ENCODE assay signal across 22 cellular contexts in the genomic region with DNA sequence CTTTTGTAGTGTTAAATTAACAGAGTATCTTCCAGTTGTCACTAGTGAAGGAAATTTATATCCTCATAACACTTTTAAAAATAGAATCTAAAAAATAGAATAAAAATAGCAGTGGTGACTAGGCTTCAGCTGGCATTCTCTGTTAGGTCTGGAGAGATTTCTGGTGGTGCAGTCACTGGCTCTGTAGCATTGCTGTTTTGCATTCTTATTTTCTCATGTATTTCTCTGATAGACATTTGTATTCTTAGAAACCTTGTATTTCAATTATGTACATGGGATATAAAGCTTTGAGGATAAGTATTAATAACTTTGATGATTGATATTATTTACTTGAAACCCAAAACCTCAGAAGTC.
DNase-seq lines count a peak whose midpoint lies in the region; ATAC-seq and TF ChIP-seq lines count a peak whose summit lies in the region.
"Had no signal": no experiment of that assay in that cellular context is flagged by ENCODE, and none has a peak within 500 bp of the region (broad histone marks: within the 10 kb centered on the region; RNA-seq: fewer than 3 reads in every experiment).

No MANE protein-coding gene starts in this region.

- H3K4me1 ChIP-seq in tibial artery, result peaks cover 0 to 88% (median 35%) of the 10 kb centered on the region in 4 donors

- no peaks in the 10 kb centered on the region for H3K9me3 Mint-ChIP-seq in chondrocyte (ENCODE audit: low read depth)
- H3K9me3 Mint-ChIP-seq in activated CD8-positive, alpha-beta T cell treated with anti-CD3 and anti-CD28 coated beads, Interleukin-2, amount 10 ng/mL, durations not matched to agents 7 days and 5 days (ENCODE audit: insufficient read depth), result no peaks in the 10 kb centered on the region
- H3K9me3 Mint-ChIP-seq: CD8-positive, alpha-beta memory T cell; effector memory CD8-positive, alpha-beta T cell had no signal

- peak overlapping the region; percentile 3 to 34 for H3K4me3 ChIP-seq in tibial artery
- H3K4me3 ChIP-seq: mucosa of descending colon, SJSA1 had no signal

- no peaks in the 10 kb centered on the region for H3K27me3 Mint-ChIP-seq in chondrocyte (ENCODE audit: low read depth)
- no peaks in the 10 kb centered on the region for H3K27me3 Mint-ChIP-seq in activated CD8-positive, alpha-beta T cell treated with anti-CD3 and anti-CD28 coated beads, Interleukin-2, amount 10 ng/mL, durations not matched to agents 7 days and 5 days (ENCODE audit: low read depth)
- H3K27me3 Mint-ChIP-seq: CD8-positive, alpha-beta memory T cell; effector memory CD8-positive, alpha-beta T cell had no signal

- H3K27me3 ChIP-seq in tibial artery, result no peaks in the 10 kb centered on the region
- H3K27me3 ChIP-seq: neutrophil, SJSA1 had no signal

- peaks cover 56% of the 10 kb centered on the region for H3K4me1 Mint-ChIP-seq in chondrocyte (ENCODE audit: low read depth)
- H3K4me1 Mint-ChIP-seq in activated CD8-positive, alpha-beta T cell treated with anti-CD3 and anti-CD28 coated beads, Interleukin-2, amount 10 ng/mL, durations not matched to agents 7 days and 5 days (ENCODE audit: low read depth), result peaks cover 13% of the 10 kb centered on the region

- H3K27ac ChIP-seq in tibial artery, result peak overlapping the region; percentile 59 to 78
- H3K27ac ChIP-seq: neutrophil, SJSA1, WERI-Rb-1 had no signal

- ATAC-seq in GM21717 (IDR thresholded peaks at IDR 0.05; ENCODE audit: unreplicated experiment) (no peak), GM21619 (IDR thresholded peaks at IDR 0.05; ENCODE audit: unreplicated experiment) (no peak)
- ATAC-seq in activated CD8-positive, alpha-beta T cell treated with anti-CD3 and anti-CD28 coated beads, Interleukin-2, amount 10 ng/mL, durations not matched to agents 7 days and 5 days, result no peak
- ATAC-seq: effector memory CD8-positive, alpha-beta T cell; left lobe of liver; mucosa of descending colon; PC-3 had no signal

- no peaks in the 10 kb centered on the region for H3K36me3 Mint-ChIP-seq in chondrocyte (ENCODE audit: low read depth)
- H3K36me3 Mint-ChIP-seq in activated CD8-positive, alpha-beta T cell treated with anti-CD3 and anti-CD28 coated beads, Interleukin-2, amount 10 ng/mL, durations not matched to agents 7 days and 5 days (ENCODE audit: low read depth), result peaks cover 43% of the 10 kb centered on the region

- H3K36me3 ChIP-seq in tibial artery, result no peaks in the 10 kb centered on the region
- H3K36me3 ChIP-seq: SJSA1, WERI-Rb-1 had no signal

- intact Hi-C loops in tibial artery (cut with DNase I; ENCODE audit: low total_unique reads), result no loop called here

- no peaks in the 10 kb centered on the region for H3K9me3 ChIP-seq in tibial artery
- H3K9me3 ChIP-seq: mucosa of descending colon, neutrophil, SJSA1 had no signal

- peak overlapping the region; percentile 92 for H3K27ac Mint-ChIP-seq in chondrocyte (ENCODE audit: unreplicated experiment)
- H3K27ac Mint-ChIP-seq in activated CD8-positive, alpha-beta T cell treated with anti-CD3 and anti-CD28 coated beads, Interleukin-2, amount 10 ng/mL, durations not matched to agents 7 days and 5 days, result no peak overlapping the region

- DNase-seq in GM03348 (ENCODE audit: low spot score) (peak; percentile 36), chondrocyte (ENCODE audit: low spot score) (no peak), myocyte (ENCODE audit: low read depth) (peak; percentile 76), tibial artery (no peak)
- no peak for DNase-seq in activated CD8-positive, alpha-beta T cell treated with anti-CD3 and anti-CD28 coated beads, Interleukin-2, amount 10 ng/mL, durations not matched to agents 7 days and 5 days
- DNase-seq: activated CD4-positive, alpha-beta T cell treated with anti-CD3 and anti-CD28 coated beads, Interleukin-2, amount 50 U/mL, for 1 hour; CD8-positive, alpha-beta memory T cell; DMS79; effector memory CD8-positive, alpha-beta T cell; KBM-7; mucosa of descending colon; NCI-H187 treated with DMSO at 0.1 percent for 48 hours; NCI-H2227 treated with DMSO at 0.1 percent for 48 hours; PC-3; retina; stimulated activated CD8-positive, alpha-beta memory T cell treated with anti-CD3 and anti-CD28 coated beads, Interleukin-4, amount 100 ng/mL, for 48 hours; WERI-Rb-1 had no signal

- POLR2A ChIA-PET in activated CD8-positive, alpha-beta T cell treated with anti-CD3 and anti-CD28 coated beads, Interleukin-2, amount 10 ng/mL, durations not matched to agents 7 days and 5 days (lab: Charles Lee), result no interaction called here

- TF ChIP-seq CTCF in chondrocyte (IDR thresholded peaks at IDR 0.05), result no peak
- no peak for TF ChIP-seq CTCF in tibial artery (IDR thresholded peaks at IDR 0.05)

- H3K4me3 Mint-ChIP-seq in chondrocyte (ENCODE audit: unreplicated experiment), result peak overlapping the region; percentile 37
- no peak overlapping the region for H3K4me3 Mint-ChIP-seq in activated CD8-positive, alpha-beta T cell treated with anti-CD3 and anti-CD28 coated beads, Interleukin-2, amount 10 ng/mL, durations not matched to agents 7 days and 5 days
- H3K4me3 Mint-ChIP-seq: effector memory CD8-positive, alpha-beta T cell had no signal

- CTCF ChIA-PET in activated CD8-positive, alpha-beta T cell treated with anti-CD3 and anti-CD28 coated beads, Interleukin-2, amount 10 ng/mL, durations not matched to agents 7 days and 5 days (lab: Charles Lee), result interaction anchor here (0.7 to 2.8 kb wide), 2 partner anchors 20 to 67 kb away, joined by 3 to 11 read pairs; no protein-coding TSS in a partner anchor

Comparison
In these comparisons a context has a peak if more than half of its experiments do, and no peak if none do; other contexts are left out.
1. DNase-seq: peak in GM03348 (single experiment) and myocyte (single experiment); none in chondrocyte (single experiment), tibial artery (0 of 2) and activated CD8-positive, alpha-beta T cell treated with anti-CD3 and anti-CD28 coated beads, Interleukin-2, amount 10 ng/mL, durations not matched to agents 7 days and 5 days (single experiment).